ENCODE assay signal across 24 cellular contexts in the genomic region with DNA sequence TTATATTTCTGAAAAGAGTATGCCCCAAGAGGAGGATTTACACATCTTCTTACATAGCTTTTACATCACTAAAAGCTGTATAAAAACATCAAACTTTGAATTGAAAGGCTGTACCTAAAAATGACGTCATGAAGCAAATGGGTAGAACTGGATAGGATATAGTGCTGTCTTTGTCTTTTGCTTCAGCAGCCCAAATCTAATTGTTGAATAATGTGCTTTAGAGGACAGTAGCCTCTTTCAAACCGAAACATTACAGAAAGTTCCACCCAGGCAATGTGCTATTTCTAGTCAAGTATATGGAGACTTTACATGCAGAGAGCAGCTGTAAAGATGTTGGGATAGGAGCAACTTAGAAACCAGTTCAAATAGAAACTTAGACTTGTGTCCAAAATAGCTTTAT. TPM values are rescaled to one million over a fixed set of nuclear protein-coding genes. Genes with fewer than 3 reads are reported as not detected.
"Had no signal": no experiment of that assay in that cellular context is flagged by ENCODE, and none has a peak within 500 bp of the region (broad histone marks: within the 10 kb centered on the region; RNA-seq: fewer than 3 reads in every experiment).

No MANE protein-coding gene starts in this region.

- H3K9me3 ChIP-seq: colonic mucosa, lower lobe of right lung, ovary, psoas muscle, testis, vagina had no signal

- DNase-seq: activated B cell treated with CpG ODN at 0.5 μM for 24 hours; activated CD4-positive, alpha-beta T cell treated with anti-CD3 and anti-CD28 coated beads for 4 hours; activated CD4-positive, alpha-beta T cell treated with anti-CD3 and anti-CD28 coated beads, Interleukin-2, amount 50 U/mL, for 48 hours; activated CD8-positive, alpha-beta memory T cell treated with anti-CD3 and anti-CD28 coated beads, Interleukin-2, amount 50 U/mL, for 48 hours; activated naive CD4-positive, alpha-beta T cell treated with Interleukin-2 at 50 U/mL for 16 hours; activated naive CD8-positive, alpha-beta T cell treated with anti-CD3 and anti-CD28 coated beads, Interleukin-2, amount 10 ng/mL, durations not matched to agents 7 days and 5 days; activated T-cell treated with anti-CD3 and anti-CD28 coated beads, Interleukin-2, amount 50 U/mL, for 4 hours; amniotic stem cell; colonic mucosa; endodermal cell; lower lobe of right lung; natural killer cell; ovary; psoas muscle; right cardiac atrium; stomach; T-helper 17 cell; testis had no signal

- H3K27ac ChIP-seq: colonic mucosa, epithelial cell of prostate, lower lobe of right lung, ovary, psoas muscle, skin epidermis, stomach, testis, vagina had no signal

- H3K27me3 ChIP-seq: colonic mucosa, ovary, stomach, testis, vagina had no signal

- ATAC-seq: activated T-cell treated with anti-CD3 and anti-CD28 coated beads, Interleukin-2, amount 50 U/mL, for 4 hours; left lobe of liver; lower lobe of right lung; natural killer cell; psoas muscle; right cardiac atrium; stimulated activated memory B cell treated with anti-CD40 and anti-IgM and Interleukin-4, amounts not matched to agents 10 μg/mL and 1 μg/mL and 100 μg/mL, for 72 hours; T-helper 17 cell had no signal

- H3K4me3 ChIP-seq: colonic mucosa, lower lobe of right lung, ovary, psoas muscle, skin epidermis, stomach, testis, vagina had no signal

- FAIRE-seq: bronchial epithelial cell had no signal

- H3K36me3 ChIP-seq: colonic mucosa, lower lobe of right lung, ovary, stomach, vagina had no signal

- H3K4me1 ChIP-seq: colonic mucosa, lower lobe of right lung, psoas muscle, stomach, testis, vagina had no signal

RNA-seq across cellular contexts. Expression of a gene that starts 51.9 kb away (rescaled TPM):
- total RNA-seq: activated B cell treated with CpG ODN at 0.5 μM for 24 hours had no signal
